34 cellular contexts compared by ENCODE assay signal in genomic region chr9:35295369-35296036, GRCh38.
"Had no signal": no experiment of that assay in that cellular context is flagged by ENCODE, and none has a peak within 500 bp of the region (broad histone marks: within the 10 kb centered on the region; RNA-seq: fewer than 3 reads in every experiment).

No MANE protein-coding gene starts in this region.

- H3K9me3 Mint-ChIP-seq: activated CD4-positive, alpha-beta memory T cell treated with anti-CD3 and anti-CD28 coated beads for 36 hours; activated naive CD4-positive, alpha-beta T cell treated with anti-CD3 and anti-CD28 coated beads for 36 hours; activated naive CD4-positive, alpha-beta T cell treated with anti-CD3 and anti-CD28 coated beads, Interleukin-2, amount 50 U/mL, for 24 hours; activated naive CD8-positive, alpha-beta T cell treated with anti-CD3 and anti-CD28 coated beads for 36 hours; activated T-helper 1 cell treated with anti-CD3 and anti-CD28 coated beads, Interleukin-12 subunit alpha, Interleukin-12 subunit beta, Interleukin-2, Interleukin-4 antibody, amounts not matched to agents 30 ng/mL and 10 ng/mL and 1 ng/mL, durations not matched to agents 14 hours and 24 hours and 36 hours; activated T-helper 2 cell treated with anti-CD3 and anti-CD28 coated beads, Interferon-gamma antibody, Interleukin-2, Interleukin-4, amounts not matched to agents 10 μg/mL and 5 μg/mL and 100 μg/mL, durations not matched to agents 14 hours and 24 hours and 36 hours; brain had no signal

- FAIRE-seq: endometrium, endothelial cell of umbilical vein had no signal

- H3K27me3 Mint-ChIP-seq: brain had no signal

- H3K27ac Mint-ChIP-seq: activated CD4-positive, alpha-beta memory T cell treated with anti-CD3 and anti-CD28 coated beads for 36 hours; activated CD4-positive, alpha-beta T cell treated with anti-CD3 and anti-CD28 coated beads for 36 hours; activated CD4-positive, alpha-beta T cell treated with anti-CD3 and anti-CD28 coated beads, Interleukin-2, amount 10 ng/mL, durations not matched to agents 24 days and 14 days; activated CD8-positive, alpha-beta memory T cell treated with anti-CD3 and anti-CD28 coated beads, Interleukin-2, amount 10 ng/mL, durations not matched to agents 7 days and 5 days; activated CD8-positive, alpha-beta T cell treated with anti-CD3 and anti-CD28 coated beads, Interleukin-2, amount 10 ng/mL, durations not matched to agents 7 days and 5 days; activated naive CD4-positive, alpha-beta T cell treated with anti-CD3 and anti-CD28 coated beads for 36 hours; activated naive CD4-positive, alpha-beta T cell treated with anti-CD3 and anti-CD28 coated beads, Interleukin-2, amount 50 U/mL, for 24 hours; activated naive CD8-positive, alpha-beta T cell treated with anti-CD3 and anti-CD28 coated beads for 36 hours; activated naive CD8-positive, alpha-beta T cell treated with anti-CD3 and anti-CD28 coated beads, Interleukin-2, amount 50 U/mL, for 24 hours; activated T-helper 1 cell treated with anti-CD3 and anti-CD28 coated beads, Interleukin-12 subunit alpha, Interleukin-12 subunit beta, Interleukin-2, Interleukin-4 antibody, amounts not matched to agents 30 ng/mL and 10 ng/mL and 1 ng/mL, durations not matched to agents 14 hours and 24 hours and 36 hours; activated T-helper 2 cell treated with anti-CD3 and anti-CD28 coated beads, Interferon-gamma antibody, Interleukin-2, Interleukin-4, amounts not matched to agents 10 μg/mL and 5 μg/mL and 100 μg/mL, durations not matched to agents 14 hours and 24 hours and 36 hours; brain; T-helper 17 cell had no signal

- H3K4me1 Mint-ChIP-seq: activated CD4-positive, alpha-beta T cell treated with anti-CD3 and anti-CD28 coated beads for 36 hours; activated CD4-positive, alpha-beta T cell treated with anti-CD3 and anti-CD28 coated beads, Interleukin-2, amount 10 ng/mL, durations not matched to agents 24 days and 14 days; activated CD8-positive, alpha-beta memory T cell treated with anti-CD3 and anti-CD28 coated beads, Interleukin-2, amount 10 ng/mL, durations not matched to agents 7 days and 5 days; activated naive CD8-positive, alpha-beta T cell treated with anti-CD3 and anti-CD28 coated beads, Interleukin-2, amount 50 U/mL, for 24 hours; T-helper 17 cell had no signal

- H3K4me3 ChIP-seq: adrenal gland, cardiac muscle cell, colonic mucosa, esophagus squamous epithelium had no signal

- H3K36me3 Mint-ChIP-seq: activated CD4-positive, alpha-beta memory T cell treated with anti-CD3 and anti-CD28 coated beads for 36 hours; activated CD8-positive, alpha-beta memory T cell treated with anti-CD3 and anti-CD28 coated beads, Interleukin-2, amount 10 ng/mL, durations not matched to agents 7 days and 5 days; activated naive CD4-positive, alpha-beta T cell treated with anti-CD3 and anti-CD28 coated beads, Interleukin-2, amount 50 U/mL, for 24 hours; activated naive CD8-positive, alpha-beta T cell treated with anti-CD3 and anti-CD28 coated beads for 36 hours had no signal

- H3K9me3 ChIP-seq: adrenal gland, colonic mucosa, esophagus squamous epithelium had no signal

- H3K4me3 Mint-ChIP-seq: activated CD4-positive, alpha-beta memory T cell treated with anti-CD3 and anti-CD28 coated beads for 36 hours; activated CD4-positive, alpha-beta T cell treated with anti-CD3 and anti-CD28 coated beads for 36 hours; activated CD4-positive, alpha-beta T cell treated with anti-CD3 and anti-CD28 coated beads, Interleukin-2, amount 10 ng/mL, durations not matched to agents 24 days and 14 days; activated CD8-positive, alpha-beta memory T cell treated with anti-CD3 and anti-CD28 coated beads, Interleukin-2, amount 10 ng/mL, durations not matched to agents 7 days and 5 days; activated CD8-positive, alpha-beta T cell treated with anti-CD3 and anti-CD28 coated beads, Interleukin-2, amount 10 ng/mL, durations not matched to agents 7 days and 5 days; activated naive CD4-positive, alpha-beta T cell treated with anti-CD3 and anti-CD28 coated beads for 36 hours; activated naive CD4-positive, alpha-beta T cell treated with anti-CD3 and anti-CD28 coated beads, Interleukin-2, amount 50 U/mL, for 24 hours; activated naive CD8-positive, alpha-beta T cell treated with anti-CD3 and anti-CD28 coated beads for 36 hours; activated naive CD8-positive, alpha-beta T cell treated with anti-CD3 and anti-CD28 coated beads, Interleukin-2, amount 50 U/mL, for 24 hours; activated T-helper 1 cell treated with anti-CD3 and anti-CD28 coated beads, Interleukin-12 subunit alpha, Interleukin-12 subunit beta, Interleukin-2, Interleukin-4 antibody, amounts not matched to agents 30 ng/mL and 10 ng/mL and 1 ng/mL, durations not matched to agents 14 hours and 24 hours and 36 hours; brain; T-helper 17 cell had no signal

- H3K27me3 ChIP-seq: adrenal gland, cardiac muscle cell, colonic mucosa, esophagus squamous epithelium had no signal

- H3K4me1 ChIP-seq: adrenal gland, colonic mucosa, esophagus squamous epithelium had no signal

- H3K27ac ChIP-seq: adrenal gland, cardiac muscle cell, colonic mucosa, epithelial cell of prostate, esophagus squamous epithelium had no signal

- H3K36me3 ChIP-seq: adrenal gland, cardiac muscle cell, colonic mucosa had no signal

- ATAC-seq: activated CD4-positive, alpha-beta T cell treated with anti-CD3 and anti-CD28 coated beads for 36 hours; activated CD8-positive, alpha-beta memory T cell treated with anti-CD3 and anti-CD28 coated beads, Interleukin-2, amount 10 ng/mL, durations not matched to agents 7 days and 5 days; activated CD8-positive, alpha-beta T cell treated with anti-CD3 and anti-CD28 coated beads, Interleukin-2, amount 10 ng/mL, durations not matched to agents 7 days and 5 days; activated naive CD8-positive, alpha-beta T cell treated with anti-CD3 and anti-CD28 coated beads, Interleukin-2, amount 50 U/mL, for 24 hours; T-helper 17 cell had no signal

- DNase-seq: activated CD4-positive, alpha-beta memory T cell treated with anti-CD3 and anti-CD28 coated beads for 36 hours; activated CD4-positive, alpha-beta T cell treated with anti-CD3 and anti-CD28 coated beads for 36 hours; activated CD4-positive, alpha-beta T cell treated with anti-CD3 and anti-CD28 coated beads, Interleukin-2, amount 10 ng/mL, durations not matched to agents 24 days and 14 days; activated CD4-positive, CD25-positive, alpha-beta regulatory T cell; activated CD4-positive, CD25-positive, alpha-beta regulatory T cell treated with anti-CD3 and anti-CD28 coated beads, Interleukin-2, amount 50 U/mL, for 72 hours; activated CD8-positive, alpha-beta memory T cell treated with anti-CD3 and anti-CD28 coated beads, Interleukin-2, amount 10 ng/mL, durations not matched to agents 7 days and 5 days; activated CD8-positive, alpha-beta memory T cell treated with anti-CD3 and anti-CD28 coated beads, Interleukin-2, amount 50 U/mL, for 4 hours; activated CD8-positive, alpha-beta T cell treated with anti-CD3 and anti-CD28 coated beads, Interleukin-2, amount 10 ng/mL, durations not matched to agents 7 days and 5 days; activated effector memory CD4-positive, alpha-beta T cell treated with anti-CD3 and anti-CD28 coated beads, Interleukin-2, amount 50 U/mL, for 16 hours; activated naive CD4-positive, alpha-beta T cell treated with anti-CD3 and anti-CD28 coated beads for 36 hours; activated naive CD8-positive, alpha-beta T cell treated with anti-CD3 and anti-CD28 coated beads for 36 hours; activated naive CD8-positive, alpha-beta T cell treated with anti-CD3 and anti-CD28 coated beads, Interleukin-2, amount 50 U/mL, for 24 hours; activated T-cell treated with anti-CD3 and anti-CD28 coated beads, Interleukin-2, amount 50 U/mL, for 1 hour; activated T-cell treated with anti-CD3 and anti-CD28 coated beads, Interleukin-2, amount 50 U/mL, for 48 hours; adrenal gland; amygdala; aorta; central memory CD4-positive, alpha-beta T cell; cerebellar nuclear complex; colonic mucosa; effector CD8-positive, alpha-beta T cell; esophagus squamous epithelium; foreskin melanocyte; head of caudate nucleus; T-helper 1 cell; T-helper 17 cell had no signal
